11 cellular contexts compared by ENCODE assay signal in genomic region chr9:136858844-136859757, GRCh38. TPM values are rescaled to one million over a fixed set of nuclear protein-coding genes. Genes with fewer than 3 reads are reported as not detected.
DNase-seq lines count a peak whose midpoint lies in the region; ATAC-seq and TF ChIP-seq lines count a peak whose summit lies in the region.
"Had no signal": no experiment of that assay in that cellular context is flagged by ENCODE, and none has a peak within 500 bp of the region (broad histone marks: within the 10 kb centered on the region; RNA-seq: fewer than 3 reads in every experiment).

No MANE protein-coding gene starts in this region.

- no peaks in the 10 kb centered on the region for H3K9me3 ChIP-seq in PC-3 (ENCODE audit: low read length)

- POLR2A ChIA-PET in PC-3 (lab: Charles Lee; ENCODE audit: unreplicated experiment), result no interaction called here

- peaks cover 7% of the 10 kb centered on the region for H3K79me2 ChIP-seq in PC-3 (ENCODE audit: low read length)

- peaks cover 25% of the 10 kb centered on the region for H3K36me3 Mint-ChIP-seq in activated T-helper 2 cell treated with anti-CD3 and anti-CD28 coated beads, Interferon-gamma antibody, Interleukin-2, Interleukin-4, amounts not matched to agents 10 μg/mL and 5 μg/mL and 100 μg/mL, durations not matched to agents 14 hours and 24 hours and 36 hours (ENCODE audit: low read depth)
- H3K36me3 Mint-ChIP-seq: natural killer cell had no signal

- H4K20me1 ChIP-seq in PC-3 (ENCODE audit: low read length), result no peaks in the 10 kb centered on the region

- H3F3A ChIP-seq in PC-3 (ENCODE audit: low read length, unreplicated experiment), result no peaks in the 10 kb centered on the region

- TF ChIP-seq CTCF in PC-3 (conservative IDR thresholded peaks at IDR 0.05; ENCODE audit: low read depth, low read length) (no peak), omental fat pad (IDR thresholded peaks at IDR 0.05) (no peak)

- H3K27me3 ChIP-seq in PC-3 (ENCODE audit: low read length), result no peaks in the 10 kb centered on the region

- no peak overlapping the region for H3K4me3 ChIP-seq in PC-3 (ENCODE audit: low read length)

- no peak overlapping the region for H3K9ac ChIP-seq in PC-3 (ENCODE audit: low read length)

- no TSS peak for BruUV-seq in PC-3 (replicated peaks; lab: Mats Ljungman, UMichigan)

- CTCF ChIA-PET in PC-3 (lab: Charles Lee), result no interaction called here

- no peak overlapping the region for H3K27ac ChIP-seq in PC-3 (ENCODE audit: low read length)

- intact Hi-C loops in PC-3 (cut with micrococcal nuclease), result no loop called here
- intact Hi-C loops in activated T-helper 2 cell treated with anti-CD3 and anti-CD28 coated beads, Interferon-gamma antibody, Interleukin-2, Interleukin-4, amounts not matched to agents 10 μg/mL and 5 μg/mL and 100 μg/mL, durations not matched to agents 14 hours and 24 hours and 36 hours (cut with micrococcal nuclease), result no loop called here

- H3K4me1 ChIP-seq in PC-3 (ENCODE audit: insufficient read depth, low read length), result no peaks in the 10 kb centered on the region

- peaks cover 14% of the 10 kb centered on the region for H3K36me3 ChIP-seq in PC-3 (ENCODE audit: low read depth, low read length)

- DNase-seq in C1 segment of cervical spinal cord (lab: John Stamatoyannopoulos, UW) (peak in 11 of 14 donors; percentile 6 to 75 (median 46)), PC-3 (peak; percentile 36), fibroblast of gingiva (ENCODE audit: low read depth) (peak; percentile 75), omental fat pad (ENCODE audit: low spot score) (no peak), NOMO-1 treated with dmso at 0.1 percent for 144 hours (lab: John Stamatoyannopoulos, UW; ENCODE audit: unreplicated experiment) (no peak)
- no peak for DNase-seq in activated T-helper 2 cell treated with anti-CD3 and anti-CD28 coated beads, Interferon-gamma antibody, Interleukin-2, Interleukin-4, amounts not matched to agents 10 μg/mL and 5 μg/mL and 100 μg/mL, durations not matched to agents 14 hours and 24 hours and 36 hours (ENCODE audit: low spot score)
- DNase-seq: activated CD4-positive, alpha-beta T cell treated with anti-CD3 and anti-CD28 coated beads, Interleukin-2, amount 10 ng/mL, durations not matched to agents 7 days and 5 days; effector CD4-positive, alpha-beta T cell; natural killer cell had no signal

- no peak overlapping the region for H3K4me3 Mint-ChIP-seq in activated T-helper 2 cell treated with anti-CD3 and anti-CD28 coated beads, Interferon-gamma antibody, Interleukin-2, Interleukin-4, amounts not matched to agents 10 μg/mL and 5 μg/mL and 100 μg/mL, durations not matched to agents 14 hours and 24 hours and 36 hours (ENCODE audit: low read depth)
- H3K4me3 Mint-ChIP-seq: activated CD4-positive, alpha-beta T cell treated with anti-CD3 and anti-CD28 coated beads, Interleukin-2, amount 10 ng/mL, durations not matched to agents 7 days and 5 days; natural killer cell had no signal

- no peaks in the 10 kb centered on the region for H3K9me3 Mint-ChIP-seq in activated T-helper 2 cell treated with anti-CD3 and anti-CD28 coated beads, Interferon-gamma antibody, Interleukin-2, Interleukin-4, amounts not matched to agents 10 μg/mL and 5 μg/mL and 100 μg/mL, durations not matched to agents 14 hours and 24 hours and 36 hours
- H3K9me3 Mint-ChIP-seq: activated CD4-positive, alpha-beta T cell treated with anti-CD3 and anti-CD28 coated beads, Interleukin-2, amount 10 ng/mL, durations not matched to agents 7 days and 5 days; natural killer cell had no signal

- H3K4me2 ChIP-seq in PC-3 (ENCODE audit: low read length), result no peak overlapping the region

- no peaks in the 10 kb centered on the region for H3K27me3 Mint-ChIP-seq in activated T-helper 2 cell treated with anti-CD3 and anti-CD28 coated beads, Interferon-gamma antibody, Interleukin-2, Interleukin-4, amounts not matched to agents 10 μg/mL and 5 μg/mL and 100 μg/mL, durations not matched to agents 14 hours and 24 hours and 36 hours (ENCODE audit: low read depth)
- H3K27me3 Mint-ChIP-seq: activated CD4-positive, alpha-beta T cell treated with anti-CD3 and anti-CD28 coated beads, Interleukin-2, amount 10 ng/mL, durations not matched to agents 7 days and 5 days had no signal

- H3K4me1 Mint-ChIP-seq in activated T-helper 2 cell treated with anti-CD3 and anti-CD28 coated beads, Interferon-gamma antibody, Interleukin-2, Interleukin-4, amounts not matched to agents 10 μg/mL and 5 μg/mL and 100 μg/mL, durations not matched to agents 14 hours and 24 hours and 36 hours (ENCODE audit: low read depth), result peaks cover 3% of the 10 kb centered on the region

- ATAC-seq in PC-3 (peak; percentile 28), omental fat pad (ENCODE audit: low FRiP score) (peak; percentile 29), HG03135 (IDR thresholded peaks at IDR 0.05; ENCODE audit: unreplicated experiment) (no peak), GM21786 (IDR thresholded peaks at IDR 0.05; ENCODE audit: unreplicated experiment) (no peak)

- no peak overlapping the region for H3K27ac Mint-ChIP-seq in activated T-helper 2 cell treated with anti-CD3 and anti-CD28 coated beads, Interferon-gamma antibody, Interleukin-2, Interleukin-4, amounts not matched to agents 10 μg/mL and 5 μg/mL and 100 μg/mL, durations not matched to agents 14 hours and 24 hours and 36 hours
- H3K27ac Mint-ChIP-seq: activated CD4-positive, alpha-beta T cell treated with anti-CD3 and anti-CD28 coated beads, Interleukin-2, amount 10 ng/mL, durations not matched to agents 7 days and 5 days; natural killer cell had no signal

- H3K9me2 ChIP-seq in PC-3 (replicated peaks; ENCODE audit: low read length), result no peaks in the 10 kb centered on the region

- no peak overlapping the region for H2AFZ ChIP-seq in PC-3 (ENCODE audit: low read length)

RNA-seq across cellular contexts. Expression of gene MAMDC4, which starts 7.0 kb away (rescaled TPM):
- total RNA-seq in PC-3 (2014; rRNA removed) (3.0 and 5.3 TPM in 2 replicates), omental fat pad (1 to 10 TPM; 1.4 to 3.9 (median 1.7) TPM)
- total RNA-seq in activated T-helper 2 cell treated with anti-CD3 and anti-CD28 coated beads, Interferon-gamma antibody, Interleukin-2, Interleukin-4, amounts not matched to agents 10 μg/mL and 5 μg/mL and 100 μg/mL, durations not matched to agents 14 hours and 24 hours and 36 hours, result 19.0 and 21.0 TPM in 2 replicates

RNA-seq across cellular contexts. Expression of gene EDF1, which starts 7.0 kb away (rescaled TPM):
- 544 and 562 TPM in 2 replicates for total RNA-seq in PC-3 (2014; rRNA removed)
- total RNA-seq in omental fat pad, result 100 to 1,000 TPM; 281 to 323 (median 308) TPM
- 381 and 410 TPM in 2 replicates for total RNA-seq in activated T-helper 2 cell treated with anti-CD3 and anti-CD28 coated beads, Interferon-gamma antibody, Interleukin-2, Interleukin-4, amounts not matched to agents 10 μg/mL and 5 μg/mL and 100 μg/mL, durations not matched to agents 14 hours and 24 hours and 36 hours

RNA-seq across cellular contexts. Expression of gene PHPT1, which starts 9.9 kb away (rescaled TPM):
- 83.2 and 111 TPM in 2 replicates for total RNA-seq in PC-3 (2014; rRNA removed)
- 10 to 100 TPM; 27.1 to 53.9 (median 40.9) TPM for total RNA-seq in omental fat pad
- 127 and 133 TPM in 2 replicates for total RNA-seq in activated T-helper 2 cell treated with anti-CD3 and anti-CD28 coated beads, Interferon-gamma antibody, Interleukin-2, Interleukin-4, amounts not matched to agents 10 μg/mL and 5 μg/mL and 100 μg/mL, durations not matched to agents 14 hours and 24 hours and 36 hours

RNA-seq across cellular contexts. Expression of gene AJM1, which starts 16.8 kb away (rescaled TPM):
- total RNA-seq in PC-3 (2014; rRNA removed) (1.4 and 2.6 TPM in 2 replicates), omental fat pad (1 to 10 TPM in 1 of 4 donors, under 1 TPM in 3; 0.72 to 2.5 (median 0.78) TPM)
- total RNA-seq in activated T-helper 2 cell treated with anti-CD3 and anti-CD28 coated beads, Interferon-gamma antibody, Interleukin-2, Interleukin-4, amounts not matched to agents 10 μg/mL and 5 μg/mL and 100 μg/mL, durations not matched to agents 14 hours and 24 hours and 36 hours, result 5.0 and 5.1 TPM in 2 replicates

RNA-seq across cellular contexts. Expression of gene TRAF2, which starts 27.2 kb away (rescaled TPM):
- 11.5 and 25.4 TPM in 2 replicates for total RNA-seq in PC-3 (2014; rRNA removed)
- 1 to 10 TPM; 3.2 to 9.1 (median 5.1) TPM for total RNA-seq in omental fat pad
- total RNA-seq in activated T-helper 2 cell treated with anti-CD3 and anti-CD28 coated beads, Interferon-gamma antibody, Interleukin-2, Interleukin-4, amounts not matched to agents 10 μg/mL and 5 μg/mL and 100 μg/mL, durations not matched to agents 14 hours and 24 hours and 36 hours, result 59.5 and 60.4 TPM in 2 replicates

Comparison
In these comparisons a context has a peak if more than half of its experiments do, and no peak if none do; other contexts are left out.
1. DNase-seq: peak in C1 segment of cervical spinal cord (11 of 14), PC-3 (single experiment) and fibroblast of gingiva (single experiment); none in omental fat pad (single experiment), NOMO-1 treated with dmso at 0.1 percent for 144 hours (single experiment) and activated T-helper 2 cell treated with anti-CD3 and anti-CD28 coated beads, Interferon-gamma antibody, Interleukin-2, Interleukin-4, amounts not matched to agents 10 μg/mL and 5 μg/mL and 100 μg/mL, durations not matched to agents 14 hours and 24 hours and 36 hours (single experiment).
2. ATAC-seq: peak in PC-3 (single experiment) and omental fat pad (single experiment); none in HG03135 (single experiment) and GM21786 (single experiment).